ENCODE assay signal across 16 cellular contexts in genomic region chr2:96239091-96239490, GRCh38. TPM values are rescaled to one million over a fixed set of nuclear protein-coding genes. Genes with fewer than 3 reads are reported as not detected.
DNase-seq lines count a peak whose midpoint lies in the region; ATAC-seq, FAIRE-seq and TF ChIP-seq lines count a peak whose summit lies in the region.
"Had no signal": no experiment of that assay in that cellular context is flagged by ENCODE, and none has a peak within 500 bp of the region (broad histone marks: within the 10 kb centered on the region; RNA-seq: fewer than 3 reads in every experiment).

No MANE protein-coding gene starts in this region.

- H3K27me3 Mint-ChIP-seq in dendritic cell treated with granulocyte-macrophage colony-stimulating factor and Interleukin-4, amounts not matched to agents 40 ng/mL and 50 ng/mL, for 4 days = no peaks in the 10 kb centered on the region
- no peaks in the 10 kb centered on the region for H3K27me3 Mint-ChIP-seq in activated T-cell treated with anti-CD3 and anti-CD28 coated beads, Interleukin-2, amount 50 U/mL, for 4 hours (ENCODE audit: low read depth)
- H3K27me3 Mint-ChIP-seq: CD8-positive, alpha-beta memory T cell had no signal

- H3K4me1 Mint-ChIP-seq in dendritic cell treated with granulocyte-macrophage colony-stimulating factor and Interleukin-4, amounts not matched to agents 40 ng/mL and 50 ng/mL, for 4 days (ENCODE audit: low read depth) = peaks cover 60% of the 10 kb centered on the region
- peaks cover 26% of the 10 kb centered on the region for H3K4me1 Mint-ChIP-seq in activated T-cell treated with anti-CD3 and anti-CD28 coated beads, Interleukin-2, amount 50 U/mL, for 4 hours (ENCODE audit: low read depth)

- H3K27me3 ChIP-seq in cardiac muscle cell (no peaks in the 10 kb centered on the region), sigmoid colon (no peaks in the 10 kb centered on the region), brain microvascular endothelial cell (replicated peaks) (no peaks in the 10 kb centered on the region), pancreas (no peaks in the 10 kb centered on the region)
- H3K27me3 ChIP-seq: BLaER1 had no signal

- H3K4me3 Mint-ChIP-seq in dendritic cell treated with granulocyte-macrophage colony-stimulating factor and Interleukin-4, amounts not matched to agents 40 ng/mL and 50 ng/mL, for 4 days = no peak overlapping the region
- no peak overlapping the region for H3K4me3 Mint-ChIP-seq in activated T-cell treated with anti-CD3 and anti-CD28 coated beads, Interleukin-2, amount 50 U/mL, for 4 hours
- H3K4me3 Mint-ChIP-seq: HFFc6 had no signal

- H3K27ac ChIP-seq in cardiac muscle cell (peak overlapping the region; percentile 12), sigmoid colon (no peak overlapping the region), brain microvascular endothelial cell (no peak overlapping the region), pancreas (no peak overlapping the region)
- H3K27ac ChIP-seq: 22Rv1, BLaER1, HL-60 had no signal

- peaks cover 6% of the 10 kb centered on the region for H3K4me1 ChIP-seq in cardiac muscle cell (ENCODE audit: low read depth)
- no peaks in the 10 kb centered on the region for H3K4me1 ChIP-seq in sigmoid colon
- H3K4me1 ChIP-seq in pancreas = no peaks in the 10 kb centered on the region
- H3K4me1 ChIP-seq: Caco-2 had no signal

- no peak for TF ChIP-seq CTCF in cardiac muscle cell (IDR thresholded peaks at IDR 0.05; ENCODE audit: low read depth, low read length)
- TF ChIP-seq CTCF in sigmoid colon (IDR thresholded peaks at IDR 0.05) = no peak
- TF ChIP-seq CTCF in brain microvascular endothelial cell (IDR thresholded peaks at IDR 0.05; ENCODE audit: low read depth, low read length, missing control alignments) = no peak
- TF ChIP-seq CTCF in pancreas (IDR thresholded peaks at IDR 0.05) = no peak

- H3K9me3 ChIP-seq in cardiac muscle cell (ENCODE audit: low read depth) (no peaks in the 10 kb centered on the region), sigmoid colon (no peaks in the 10 kb centered on the region), pancreas (no peaks in the 10 kb centered on the region)
- H3K9me3 ChIP-seq: BLaER1, Caco-2 had no signal

- no peak for FAIRE-seq in pancreas (lab: Jason Lieb, UNC)

- no peak for TF ChIP-seq EP300 in sigmoid colon (IDR thresholded peaks at IDR 0.05)

- DNase-seq in cardiac muscle cell (ENCODE audit: low read depth in 1 of 2, low spot score in 1 of 2) = no peak
- no peak for DNase-seq in Right ventricle myocardium superior
- DNase-seq in sigmoid colon = peak; percentile 3
- DNase-seq in brain microvascular endothelial cell = no peak
- no peak for DNase-seq in activated T-cell treated with anti-CD3 and anti-CD28 coated beads, Interleukin-2, amount 50 U/mL, for 4 hours
- DNase-seq in pancreas = no peak
- DNase-seq: AML-193; Caco-2; CD8-positive, alpha-beta memory T cell; HCEC 1CT; HFFc6 had no signal

- H3K9me3 Mint-ChIP-seq in dendritic cell treated with granulocyte-macrophage colony-stimulating factor and Interleukin-4, amounts not matched to agents 40 ng/mL and 50 ng/mL, for 4 days = no peaks in the 10 kb centered on the region
- no peaks in the 10 kb centered on the region for H3K9me3 Mint-ChIP-seq in activated T-cell treated with anti-CD3 and anti-CD28 coated beads, Interleukin-2, amount 50 U/mL, for 4 hours
- H3K9me3 Mint-ChIP-seq: CD8-positive, alpha-beta memory T cell; HFFc6 had no signal

- no peaks in the 10 kb centered on the region for H3K36me3 ChIP-seq in cardiac muscle cell
- peaks cover 0 to 14% (median 0%) of the 10 kb centered on the region in 4 donors for H3K36me3 ChIP-seq in sigmoid colon
- H3K36me3 ChIP-seq in brain microvascular endothelial cell (replicated peaks) = no peaks in the 10 kb centered on the region
- H3K36me3 ChIP-seq in pancreas = no peaks in the 10 kb centered on the region

- peak overlapping the region; percentile 94 for H3K27ac Mint-ChIP-seq in dendritic cell treated with granulocyte-macrophage colony-stimulating factor and Interleukin-4, amounts not matched to agents 40 ng/mL and 50 ng/mL, for 4 days
- H3K27ac Mint-ChIP-seq: HFFc6 had no signal

- H3K36me3 Mint-ChIP-seq in dendritic cell treated with granulocyte-macrophage colony-stimulating factor and Interleukin-4, amounts not matched to agents 40 ng/mL and 50 ng/mL, for 4 days (ENCODE audit: low read depth) = peaks cover 28% of the 10 kb centered on the region
- peaks cover 9% of the 10 kb centered on the region for H3K36me3 Mint-ChIP-seq in activated T-cell treated with anti-CD3 and anti-CD28 coated beads, Interleukin-2, amount 50 U/mL, for 4 hours (ENCODE audit: insufficient read depth)

- H3K4me3 ChIP-seq in cardiac muscle cell (no peak overlapping the region), sigmoid colon (no peak overlapping the region), brain microvascular endothelial cell (ENCODE audit: low read depth, low read length) (no peak overlapping the region), pancreas (no peak overlapping the region)
- H3K4me3 ChIP-seq: BLaER1 had no signal

- no peak for ATAC-seq in Right ventricle myocardium superior (ENCODE audit: poor library complexity)
- no peak for ATAC-seq in HG03039 (IDR thresholded peaks at IDR 0.05; ENCODE audit: unreplicated experiment)
- no peak for ATAC-seq in activated T-cell treated with anti-CD3 and anti-CD28 coated beads, Interleukin-2, amount 50 U/mL, for 4 hours
- ATAC-seq in pancreas = no peak

- intact Hi-C loops in Right ventricle myocardium superior (cut with DNase I) = no loop called here
- intact Hi-C loops in dendritic cell treated with granulocyte-macrophage colony-stimulating factor and Interleukin-4, amounts not matched to agents 40 ng/mL and 50 ng/mL, for 4 days (cut with micrococcal nuclease) = no loop called here
- intact Hi-C loops in sigmoid colon (cut with DNase I) = no loop called here
- intact Hi-C loops in pancreas (cut with DNase I) = no loop called here

- WGBS in sigmoid colon, 2 donors = 84 to 85% methylated on average over 3 of the region's 3 CpGs
- 87 to 93% methylated on average over 3 of the region's 3 CpGs for WGBS in pancreas, 2 donors

- no peak for TF ChIP-seq POLR2A in sigmoid colon (IDR thresholded peaks at IDR 0.05)

- in situ Hi-C loops in brain microvascular endothelial cell (cut with HindIII; ENCODE audit: low pct_ligation_motif_present, low sequenced_read_pairs) = no loop called here

RNA-seq across cellular contexts. Expression of gene TMEM127, which starts 26.7 kb away (rescaled TPM):
- total RNA-seq in cardiac muscle cell (55.8 and 59.1 TPM in 2 replicates), Right ventricle myocardium superior (67.3 TPM), sigmoid colon (10 to 100 TPM; 24.6 to 30.5 (median 27.9) TPM), pancreas (10 to 100 TPM; 20.1 to 38.4 (median 24.9) TPM)
- polyA plus RNA-seq in cardiac muscle cell (71.0 and 84.2 TPM in 2 replicates), sigmoid colon (10 to 100 TPM; 10.8 to 40.1 (median 12.5) TPM), pancreas (10 to 100 TPM in 1 of 2 donors, 1 to 10 TPM in 1; 8.2 to 12.6 TPM)
- 10 to 100 TPM; 31.9 to 37.5 (median 36.9) TPM for total RNA-seq in activated T-cell treated with anti-CD3 and anti-CD28 coated beads, Interleukin-2, amount 50 U/mL, for 4 hours

RNA-seq across cellular contexts. Expression of gene CIAO1, which starts 26.9 kb away (rescaled TPM):
- 97.3 and 117 TPM in 2 replicates for total RNA-seq in cardiac muscle cell
- 88.6 and 92.4 TPM in 2 replicates for polyA plus RNA-seq in cardiac muscle cell
- 62.3 TPM for total RNA-seq in Right ventricle myocardium superior
- 100 to 1,000 TPM in 2 of 4 donors, 10 to 100 TPM in 2; 77.4 to 110 (median 95.2) TPM for total RNA-seq in sigmoid colon
- 10 to 100 TPM; 45.6 to 55.0 (median 51.1) TPM for polyA plus RNA-seq in sigmoid colon
- 100 to 1,000 TPM; 106 to 114 (median 109) TPM for total RNA-seq in activated T-cell treated with anti-CD3 and anti-CD28 coated beads, Interleukin-2, amount 50 U/mL, for 4 hours
- 10 to 100 TPM; 25.2 to 34.4 (median 29.3) TPM for total RNA-seq in pancreas
- 10 to 100 TPM; 25.0 to 40.0 TPM for polyA plus RNA-seq in pancreas

RNA-seq across cellular contexts. Expression of gene STARD7, which starts 30.5 kb away (rescaled TPM):
- total RNA-seq in cardiac muscle cell = 152 and 161 TPM in 2 replicates
- 214 and 246 TPM in 2 replicates for polyA plus RNA-seq in cardiac muscle cell
- total RNA-seq in Right ventricle myocardium superior = 179 TPM
- total RNA-seq in sigmoid colon = 10 to 100 TPM; 50.4 to 88.5 (median 73.1) TPM
- polyA plus RNA-seq in sigmoid colon = 10 to 100 TPM; 39.6 to 74.6 (median 40.5) TPM
- 100 to 1,000 TPM; 241 to 281 (median 267) TPM for total RNA-seq in activated T-cell treated with anti-CD3 and anti-CD28 coated beads, Interleukin-2, amount 50 U/mL, for 4 hours
- 10 to 100 TPM; 37.1 to 65.1 (median 58.5) TPM for total RNA-seq in pancreas
- polyA plus RNA-seq in pancreas = 10 to 100 TPM; 21.7 to 29.5 TPM
